Comparison of ENCODE assay signal across 9 cellular contexts in genomic region chrX:47540754-47541538, GRCh38. TPM values are rescaled to one million over a fixed set of nuclear protein-coding genes. Genes with fewer than 3 reads are reported as not detected.
DNase-seq lines count a peak whose midpoint lies in the region; ATAC-seq and TF ChIP-seq lines count a peak whose summit lies in the region.
"Had no signal": no experiment of that assay in that cellular context is flagged by ENCODE, and none has a peak within 500 bp of the region (broad histone marks: within the 10 kb centered on the region; RNA-seq: fewer than 3 reads in every experiment).

No MANE protein-coding gene starts in this region.

- CTCF ChIA-PET in HCT116 (lab: Charles Lee) = interaction anchor here (0.7 to 1.3 kb wide), 5 partner anchors 13 to 350 kb away, joined by 3 to 5 read pairs (median 4); no protein-coding TSS in a partner anchor

- no TSS peak for BruUV-seq in HCT116 (replicated peaks; lab: Mats Ljungman, UMichigan)

- ATAC-seq in HCT116 (peak; percentile 100), GM19351 (IDR thresholded peaks at IDR 0.05; ENCODE audit: unreplicated experiment) (no peak), HG03196 (IDR thresholded peaks at IDR 0.05; ENCODE audit: unreplicated experiment) (no peak)

- intact Hi-C loops in HCT116 (cut with micrococcal nuclease) (no loop called here), posterior vena cava (cut with DNase I) (no loop called here)

- H3K27ac ChIP-seq in HCT116 (ENCODE audit: low read depth, low read length) = peak overlapping the region; percentile 59; the same call in 1 of the 2 replicates
- H3K27ac ChIP-seq in right atrium auricular region = peak overlapping the region; percentile 74 to 82
- H3K27ac ChIP-seq: neutrophil had no signal

- H2AFZ ChIP-seq in HCT116 (ENCODE audit: low read depth, low read length, poor library complexity, severe bottlenecking) = peak overlapping the region; percentile 61

- peak overlapping the region in 1 of 2 experiments; percentile 16; a peak in 1 of 4 replicates for H3K4me3 ChIP-seq in HCT116 (replicated peaks in 1 of 2; ENCODE audit: low read depth in 1 of 2, low read length in 2 of 2)
- no peak overlapping the region for H3K4me3 ChIP-seq in astrocyte of the cerebellum (ENCODE audit: low read depth, low read length)
- no peak overlapping the region for H3K4me3 ChIP-seq in right atrium auricular region

- POLR2A ChIA-PET in HCT116 (lab: Charles Lee) = no interaction called here

- H4K20me1 ChIP-seq in HCT116 (ENCODE audit: insufficient read depth) = no peaks in the 10 kb centered on the region

- no peaks in the 10 kb centered on the region for H3K9me2 ChIP-seq in HCT116 (ENCODE audit: insufficient read depth)

- H3K9ac ChIP-seq in HCT116 (ENCODE audit: low read length) = peak overlapping the region; percentile 46; the same call in 1 of the 2 replicates

- peak; percentile 37 to 51 (median 50); a peak in 4 of 6 replicates for TF ChIP-seq CTCF in HCT116 (IDR thresholded peaks at IDR 0.05 in 2 of 3, conservative IDR thresholded peaks at IDR 0.05 in 1 of 3; ENCODE audit: borderline replicate concordance in 1 of 3, insufficient read depth in 1 of 3, low read depth in 2 of 3, low read length in 2 of 3)
- TF ChIP-seq CTCF in astrocyte of the cerebellum (IDR thresholded peaks at IDR 0.05; ENCODE audit: low read depth, low read length, missing control alignments) = peak; percentile 61
- TF ChIP-seq CTCF in right atrium auricular region (IDR thresholded peaks at IDR 0.05) = peak; percentile 53 to 67

- peak overlapping the region; percentile 53 for H3K4me2 ChIP-seq in HCT116 (ENCODE audit: low read length)

- H3K4me1 ChIP-seq in HCT116 (ENCODE audit: control insufficient read depth in 1 of 2, insufficient read depth in 2 of 2, low read length in 2 of 2) (peaks cover 5 to 14% of the 10 kb centered on the region in 2 experiments; a peak in 3 of 4 replicates), right atrium auricular region (peaks cover 0 to 11% of the 10 kb centered on the region in 2 donors)

- H3K27me3 ChIP-seq in HCT116 (ENCODE audit: insufficient read depth, low read length) (no peaks in the 10 kb centered on the region), right atrium auricular region (no peaks in the 10 kb centered on the region)
- H3K27me3 ChIP-seq: neutrophil had no signal

- no peaks in the 10 kb centered on the region for H3K9me3 ChIP-seq in HCT116 (ENCODE audit: control insufficient read depth in 1 of 2, insufficient read depth in 1 of 2, low read depth in 1 of 2, low read length in 2 of 2)
- H3K9me3 ChIP-seq in right atrium auricular region = peaks cover 0 to 8% of the 10 kb centered on the region in 2 donors
- H3K9me3 ChIP-seq: neutrophil had no signal

- no peaks in the 10 kb centered on the region for H3K79me2 ChIP-seq in HCT116 (ENCODE audit: insufficient read depth, low read length)

- DNase-seq in AG08396 (ENCODE audit: low spot score) = peak; percentile 89
- DNase-seq in HCT116 (ENCODE audit: low read depth, low spot score) = peak; percentile 78
- DNase-seq in NCI-H510A (lab: John Stamatoyannopoulos, UW) = peak; percentile 83
- peak; percentile 82 for DNase-seq in astrocyte of the cerebellum (ENCODE audit: low read depth)
- DNase-seq in right atrium auricular region (ENCODE audit: low spot score) = peak; percentile 79
- DNase-seq in posterior vena cava (ENCODE audit: low spot score) = peak; percentile 86

- TF ChIP-seq RAD21 in HCT116 (IDR thresholded peaks at IDR 0.05; ENCODE audit: low read depth) = peak; percentile 68

- in situ Hi-C loops in astrocyte of the cerebellum (cut with HindIII; ENCODE audit: low sequenced_read_pairs) = no loop called here

- no peak for TF ChIP-seq POLR2A in HCT116 (IDR thresholded peaks at IDR 0.05; ENCODE audit: borderline replicate concordance, extremely low read depth, insufficient read depth, insufficient read length)

- RAD21 ChIA-PET in HCT116 (lab: Charles Lee; ENCODE audit: low non-redundant PET in 1 of 2, low total read pairs in 2 of 2, uncharacterized antibody in 2 of 2, unreplicated experiment in 2 of 2) = interaction anchor here in 1 of 2 experiments (0.5 kb wide), 1 partner anchor 381 kb away, joined by 3 read pairs; no protein-coding TSS in a partner anchor

- H3K36me3 ChIP-seq in HCT116 (ENCODE audit: control insufficient read depth in 1 of 2, insufficient read depth in 2 of 2, low read length in 2 of 2) (no peaks in the 10 kb centered on the region), right atrium auricular region (no peaks in the 10 kb centered on the region)
- H3K36me3 ChIP-seq: neutrophil had no signal

TF ChIP-seq in HCT116, 20 proteins besides CTCF, POLR2A, EP300 and RAD21:
- no peak for TF ChIP-seq SRF (IDR thresholded peaks at IDR 0.05; ENCODE audit: low read depth)
- peak; percentile 52; the same call in 1 of the 2 replicates for TF ChIP-seq EGR1 (IDR thresholded peaks at IDR 0.05; ENCODE audit: low read depth)
- 0 out of 2 replicates have a peak, but pooled peaks have one; percentile 29 for TF ChIP-seq SP1 (IDR thresholded peaks at IDR 0.05; ENCODE audit: low read depth)
- TF ChIP-seq POLR2AphosphoS5 (IDR thresholded peaks at IDR 0.05; ENCODE audit: low read depth, low read length) = peak; percentile 69
- 0 out of 2 replicates have a peak, but pooled peaks have one; percentile 16 for TF ChIP-seq ELF1 (IDR thresholded peaks at IDR 0.05; ENCODE audit: borderline replicate concordance, low read depth)
- no peak for TF ChIP-seq TCF7L2 (IDR thresholded peaks at IDR 0.05; ENCODE audit: borderline replicate concordance, extremely low read depth, insufficient read depth, insufficient read length)
TF ChIP-seq in HCT116: peak in this region for 4.

RNA-seq across cellular contexts. Expression of gene ARAF, which starts 20.1 kb away (rescaled TPM):
- total RNA-seq in HCT116 (2021; ENCODE audit: unreplicated experiment) (35.4 TPM), right atrium auricular region (10 to 100 TPM; 41.7 to 53.9 TPM), posterior vena cava (10 to 100 TPM; 42.5 to 52.7 TPM)
- 34.8 and 37.3 TPM in 2 replicates for polyA plus RNA-seq in HCT116 (2012)

RNA-seq across cellular contexts. Expression of gene TIMP1, which starts 41.3 kb away (rescaled TPM):
- total RNA-seq in HCT116 (2021; ENCODE audit: unreplicated experiment) (225 TPM), right atrium auricular region (100 to 1,000 TPM; 218 to 823 TPM), posterior vena cava (1,000 to 10,000 TPM; 1,076 to 2,214 TPM)
- 464 and 491 TPM in 2 replicates for polyA plus RNA-seq in HCT116 (2012)

RNA-seq across cellular contexts. Expression of gene ZNF41, which starts 57.9 kb away (rescaled TPM):
- 7.4 TPM for total RNA-seq in HCT116 (2021; ENCODE audit: unreplicated experiment)
- 2.9 and 3.0 TPM in 2 replicates for polyA plus RNA-seq in HCT116 (2012)
- 10 to 100 TPM; 10.5 to 12.1 TPM for total RNA-seq in right atrium auricular region
- total RNA-seq in posterior vena cava = 1 to 10 TPM; 6.4 to 8.5 TPM
